ENCODE assay signal across 11 cellular contexts in genomic region chr15:80090879-80091503, GRCh38. TPM values are rescaled to one million over a fixed set of nuclear protein-coding genes. Genes with fewer than 3 reads are reported as not detected.
DNase-seq lines count a peak whose midpoint lies in the region; ATAC-seq and TF ChIP-seq lines count a peak whose summit lies in the region.
"Had no signal": no experiment of that assay in that cellular context is flagged by ENCODE, and none has a peak within 500 bp of the region (broad histone marks: within the 10 kb centered on the region; RNA-seq: fewer than 3 reads in every experiment).

No MANE protein-coding gene starts in this region.

- H3K4me3 Mint-ChIP-seq in activated B cell treated with CpG ODN at 0.5 μM for 24 hours: no peak overlapping the region
- H3K4me3 Mint-ChIP-seq: naive B cell had no signal

- H3K27ac Mint-ChIP-seq in activated B cell treated with CpG ODN at 0.5 μM for 24 hours: peak overlapping the region; percentile 31

- DNase-seq in AML-193 (lab: John Stamatoyannopoulos, UW) (peak; percentile 16 to 48), GM20000 (ENCODE audit: low spot score) (no peak), activated B cell treated with CpG ODN at 0.5 μM for 24 hours (no peak), kidney tubule cell (ENCODE audit: low spot score) (peak; percentile 19), NCI-H524 treated with DMSO at 0.1 percent for 48 hours (lab: John Stamatoyannopoulos, UW) (no peak), DMS153 (lab: John Stamatoyannopoulos, UW) (no peak)
- DNase-seq: activated CD4-positive, alpha-beta T cell treated with anti-CD3 and anti-CD28 coated beads for 48 hours; naive B cell; NK-92 treated with Interleukin-12 subunit alpha and Interleukin-12 subunit beta, amount 100 ng/mL, for 24 hours had no signal

- ATAC-seq in activated B cell treated with CpG ODN at 0.5 μM for 24 hours (ENCODE audit: low read depth) (no peak), HG02642 (IDR thresholded peaks at IDR 0.05; ENCODE audit: poor library complexity, unreplicated experiment) (no peak), HG02610 (IDR thresholded peaks at IDR 0.05; ENCODE audit: unreplicated experiment) (no peak)

- POLR2A ChIA-PET in activated B cell treated with CpG ODN at 0.5 μM for 24 hours (lab: Charles Lee): interaction anchor here (0.6 kb wide), 1 partner anchor 11 kb away, joined by 6 read pairs; no protein-coding TSS in a partner anchor

- CTCF ChIA-PET in activated B cell treated with CpG ODN at 0.5 μM for 24 hours (lab: Charles Lee): interaction anchor here (1.5 kb wide), 1 partner anchor 22 kb away, joined by 3 read pairs; no protein-coding TSS in a partner anchor

- peaks cover 65% of the 10 kb centered on the region for H3K4me1 Mint-ChIP-seq in activated B cell treated with CpG ODN at 0.5 μM for 24 hours

- TF ChIP-seq CTCF in GM20000 (IDR thresholded peaks at IDR 0.05; ENCODE audit: extremely low read depth, missing control alignments) (peak; percentile 12), activated B cell treated with CpG ODN at 0.5 μM for 24 hours (IDR thresholded peaks at IDR 0.05) (no peak)

- no peaks in the 10 kb centered on the region for H3K27me3 Mint-ChIP-seq in activated B cell treated with CpG ODN at 0.5 μM for 24 hours
- H3K27me3 Mint-ChIP-seq: naive B cell had no signal

- peaks cover 30% of the 10 kb centered on the region for H3K36me3 Mint-ChIP-seq in activated B cell treated with CpG ODN at 0.5 μM for 24 hours (ENCODE audit: low read depth)

- H3K9me3 Mint-ChIP-seq in activated B cell treated with CpG ODN at 0.5 μM for 24 hours: no peaks in the 10 kb centered on the region
- H3K9me3 Mint-ChIP-seq: naive B cell had no signal

- intact Hi-C loops in activated B cell treated with CpG ODN at 0.5 μM for 24 hours (cut with micrococcal nuclease): no loop called here

RNA-seq across cellular contexts. Expression of gene ZFAND6, which starts 31.5 kb away (rescaled TPM):
- 95.5 and 101 TPM in 2 replicates for total RNA-seq in activated B cell treated with CpG ODN at 0.5 μM for 24 hours

Comparison
In these comparisons a context has a peak if more than half of its experiments do, and no peak if none do; other contexts are left out.
1. DNase-seq: peak in AML-193 (2 of 2) and kidney tubule cell (single experiment); none in GM20000 (single experiment), activated B cell treated with CpG ODN at 0.5 μM for 24 hours (single experiment), NCI-H524 treated with DMSO at 0.1 percent for 48 hours (single experiment) and DMS153 (single experiment).